Comparison of ENCODE assay signal across 16 cellular contexts in the genomic region with DNA sequence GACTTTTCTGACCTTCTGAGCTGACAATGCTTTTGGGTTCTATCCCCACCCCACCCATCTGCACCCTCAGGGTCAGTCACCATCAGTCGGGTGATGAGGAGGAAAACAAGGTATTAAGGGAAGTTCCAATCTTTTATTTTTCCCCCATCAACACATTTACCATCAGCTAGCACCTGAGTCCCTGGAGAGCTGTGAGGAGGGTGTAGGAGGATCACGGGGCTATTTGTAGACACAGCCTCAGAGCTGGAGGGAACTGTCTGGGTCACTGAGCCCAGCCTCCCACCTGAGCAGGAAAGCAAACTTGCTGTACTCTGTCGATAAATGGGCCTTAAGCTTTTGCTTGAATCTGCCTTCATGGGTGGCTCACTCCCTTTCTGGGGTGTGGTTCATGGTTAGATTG. TPM values are rescaled to one million over a fixed set of nuclear protein-coding genes. Genes with fewer than 3 reads are reported as not detected.
DNase-seq lines count a peak whose midpoint lies in the region; ATAC-seq, FAIRE-seq and TF ChIP-seq lines count a peak whose summit lies in the region.
"Had no signal": no experiment of that assay in that cellular context is flagged by ENCODE, and none has a peak within 500 bp of the region (broad histone marks: within the 10 kb centered on the region; RNA-seq: fewer than 3 reads in every experiment).

No MANE protein-coding gene starts in this region.

- no peaks in the 10 kb centered on the region for H3K9me3 Mint-ChIP-seq in activated T-helper 17 cell treated with anti-CD3 and anti-CD28 coated beads, Interleukin-2, amount 50 U/mL, for 72 hours
- peaks cover 4% of the 10 kb centered on the region for H3K9me3 Mint-ChIP-seq in progenitor cell of endocrine pancreas (ENCODE audit: low read depth)

- no peak overlapping the region for H3K4me3 ChIP-seq in HEK293 (ENCODE audit: low read depth, low read length)
- H3K4me3 ChIP-seq: HAP-1, K562, Peyer's patch had no signal

- peaks cover 13% of the 10 kb centered on the region for H3K4me1 ChIP-seq in HEK293 (ENCODE audit: control insufficient read depth, insufficient read depth, low read length)
- H3K4me1 ChIP-seq: HAP-1 had no signal

- CTCF ChIA-PET in HEK293 (lab: Yijun Ruan, JAX), result no interaction called here

- peak overlapping the region; percentile 36 for H3K27ac Mint-ChIP-seq in activated T-helper 17 cell treated with anti-CD3 and anti-CD28 coated beads, Interleukin-2, amount 50 U/mL, for 72 hours
- H3K27ac Mint-ChIP-seq in progenitor cell of endocrine pancreas, result peak overlapping the region; percentile 17

- TF ChIP-seq CTCF in GM10266 (IDR thresholded peaks at IDR 0.05; ENCODE audit: control insufficient read depth, insufficient read depth, low read depth, missing control alignments) (no peak), HEK293 (tag by site-specific recombination; IDR thresholded peaks at IDR 0.05) (no peak), progenitor cell of endocrine pancreas (IDR thresholded peaks at IDR 0.05; ENCODE audit: unreplicated experiment) (no peak)

- no peak overlapping the region for H3K4me3 Mint-ChIP-seq in activated T-helper 17 cell treated with anti-CD3 and anti-CD28 coated beads, Interleukin-2, amount 50 U/mL, for 72 hours
- no peak overlapping the region for H3K4me3 Mint-ChIP-seq in progenitor cell of endocrine pancreas (ENCODE audit: low read depth)
- H3K4me3 Mint-ChIP-seq: T-helper 1 cell treated with Interleukin-12 subunit alpha and Interleukin-12 subunit beta and Interleukin-4 antibody, amounts not matched to agents 30 μg/mL and 1 μg/mL, for 36 hours had no signal

- H3K27me3 Mint-ChIP-seq in activated T-helper 17 cell treated with anti-CD3 and anti-CD28 coated beads, Interleukin-2, amount 50 U/mL, for 72 hours, result no peaks in the 10 kb centered on the region
- peaks cover 2% of the 10 kb centered on the region for H3K27me3 Mint-ChIP-seq in progenitor cell of endocrine pancreas

- no peak for TF ChIP-seq POLR2A in erythroblast (IDR thresholded peaks at IDR 0.05; ENCODE audit: low read length)

- peaks cover 13% of the 10 kb centered on the region for H3K4me1 Mint-ChIP-seq in activated T-helper 17 cell treated with anti-CD3 and anti-CD28 coated beads, Interleukin-2, amount 50 U/mL, for 72 hours
- H3K4me1 Mint-ChIP-seq in progenitor cell of endocrine pancreas (ENCODE audit: low read depth), result peaks cover 2% of the 10 kb centered on the region

- no peaks in the 10 kb centered on the region for H3K9me3 ChIP-seq in HEK293 (ENCODE audit: control insufficient read depth, insufficient read depth, low read depth, low read length)
- H3K9me3 ChIP-seq: HAP-1, Peyer's patch had no signal

- POLR2A ChIA-PET in HEK293 (lab: Yijun Ruan, JAX), result no interaction called here

- FAIRE-seq in HTR-8/SVneo (lab: Jason Lieb, UNC), result no peak
- FAIRE-seq: K562 had no signal

- no peaks in the 10 kb centered on the region for H3K36me3 Mint-ChIP-seq in activated T-helper 17 cell treated with anti-CD3 and anti-CD28 coated beads, Interleukin-2, amount 50 U/mL, for 72 hours (ENCODE audit: low read depth)
- H3K36me3 Mint-ChIP-seq in progenitor cell of endocrine pancreas (ENCODE audit: insufficient read depth), result no peaks in the 10 kb centered on the region

- no peak for ATAC-seq in activated T-helper 17 cell treated with anti-CD3 and anti-CD28 coated beads, Interleukin-2, amount 50 U/mL, for 72 hours (replicated peaks)
- ATAC-seq: K562 had no signal

- H3K36me3 ChIP-seq in HEK293 (ENCODE audit: control insufficient read depth in 2 of 2, insufficient read depth in 1 of 2, low read length in 2 of 2), result no peaks in the 10 kb centered on the region
- H3K36me3 ChIP-seq: HAP-1, Peyer's patch had no signal

- no peak overlapping the region for H3K27ac ChIP-seq in HEK293 (ENCODE audit: extremely low read depth, low read depth, low read length)

- DNase-seq in GM10266 (ENCODE audit: extremely low spot score), result peak; percentile 37
- no peak for DNase-seq in progenitor cell of endocrine pancreas (ENCODE audit: low spot score, unreplicated experiment)
- no peak for DNase-seq in kidney glomerular epithelial cell (lab: John Stamatoyannopoulos, UW)
- DNase-seq in erythroblast (lab: John Stamatoyannopoulos, UW), result no peak
- DNase-seq in HTR-8/SVneo (ENCODE audit: insufficient read length, low spot score), result no peak
- no peak for DNase-seq in inferior parietal cortex (ENCODE audit: extremely low spot score)
- DNase-seq: C1 segment of cervical spinal cord, DMS153, NCI-H774, Peyer's patch, SHP77 had no signal

TF ChIP-seq in HEK293, 187 proteins besides CTCF, POLR2A, EP300 and RAD21:
- TF ChIP-seq ZNF585B (tag by site-specific recombination; IDR thresholded peaks at IDR 0.05) (no peak), ZFHX2 (tag by site-specific recombination; conservative IDR thresholded peaks at IDR 0.05) (0 out of 2 replicates have a peak, but pooled peaks have one; percentile 14)

RNA-seq across cellular contexts. Expression of a gene that starts 24.8 kb away (rescaled TPM):
- total RNA-seq in activated T-helper 17 cell treated with anti-CD3 and anti-CD28 coated beads, Interleukin-2, amount 50 U/mL, for 72 hours, result 10 to 100 TPM; 26.2 to 35.2 TPM
- 73.1 and 74.4 TPM in 2 replicates for total RNA-seq in progenitor cell of endocrine pancreas
